Comparison of ENCODE assay signal across 25 cellular contexts in the genomic region with DNA sequence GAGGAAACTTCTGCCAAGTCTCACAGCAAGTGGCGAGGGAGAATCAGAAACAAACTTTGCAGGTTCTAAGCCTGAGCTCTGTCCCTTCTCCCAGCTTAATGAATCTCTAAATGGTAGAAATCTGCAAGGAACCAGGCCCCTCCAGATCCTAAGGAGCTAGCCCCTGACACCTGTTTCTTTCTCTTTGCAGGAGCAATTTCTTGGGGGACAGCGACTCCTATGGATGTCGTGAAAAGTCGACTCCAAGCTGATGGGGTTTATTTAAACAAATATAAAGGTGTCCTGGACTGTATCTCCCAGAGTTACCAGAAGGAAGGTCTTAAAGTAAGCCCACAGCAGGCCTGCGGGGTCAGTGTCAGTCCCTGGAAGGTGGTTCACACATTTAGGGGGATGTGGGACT. TPM values are rescaled to one million over a fixed set of nuclear protein-coding genes. Genes with fewer than 3 reads are reported as not detected.
"Had no signal": no experiment of that assay in that cellular context is flagged by ENCODE, and none has a peak within 500 bp of the region (broad histone marks: within the 10 kb centered on the region; RNA-seq: fewer than 3 reads in every experiment).

No MANE protein-coding gene starts in this region.

- H3K27me3 ChIP-seq: ovary, stomach, transverse colon had no signal

- H3K36me3 ChIP-seq: heart left ventricle, ovary, stomach, thoracic aorta, transverse colon had no signal

- H3K4me1 ChIP-seq: stomach had no signal

- H3K9me3 ChIP-seq: heart left ventricle, mucosa of descending colon, ovary, stomach, thoracic aorta, transverse colon had no signal

- H3K4me3 Mint-ChIP-seq: naive thymus-derived CD8-positive, alpha-beta T cell had no signal

- H3K4me3 ChIP-seq: heart left ventricle, mucosa of descending colon, ovary, stomach, thoracic aorta, transverse colon had no signal

- H3K9me3 Mint-ChIP-seq: naive thymus-derived CD8-positive, alpha-beta T cell had no signal

- ATAC-seq: esophagus mucosa; heart left ventricle; left lobe of liver; mucosa of descending colon; naive thymus-derived CD8-positive, alpha-beta T cell; right cardiac atrium had no signal

- H3K36me3 Mint-ChIP-seq: naive thymus-derived CD8-positive, alpha-beta T cell had no signal

- H3K27ac ChIP-seq: heart left ventricle, ovary, stomach, thoracic aorta, transverse colon had no signal

- H3K27ac Mint-ChIP-seq: naive thymus-derived CD8-positive, alpha-beta T cell had no signal

- DNase-seq: cortex of kidney; effector memory CD4-positive, alpha-beta T cell; heart left ventricle; hippocampal formation; mammary epithelial cell; mucosa of descending colon; naive thymus-derived CD8-positive, alpha-beta T cell; ovary; right cardiac atrium; small intestine; stimulated activated CD4-positive, alpha-beta T cell treated with anti-CD3 and anti-CD28 coated beads, Interleukin-12 subunit alpha, Interleukin-12 subunit beta, amount 100 ng/mL, for 4 hours; stimulated activated naive CD4-positive, alpha-beta T cell; stomach; substantia nigra; transverse colon had no signal

RNA-seq across cellular contexts. Expression of gene IL9, which starts 21.8 kb away (rescaled TPM):
- total RNA-seq: esophagus mucosa; fibroblast of lung; frontal cortex; glomerular endothelial cell; heart left ventricle; left lobe of liver; lower leg skin; mammary epithelial cell; mucosa of descending colon; naive thymus-derived CD8-positive, alpha-beta T cell; ovary; progenitor cell of endocrine pancreas; right cardiac atrium; stomach; thoracic aorta; transverse colon; ureter had no signal
- polyA plus RNA-seq: fibroblast of lung; heart left ventricle; mammary epithelial cell; naive thymus-derived CD8-positive, alpha-beta T cell; neural cell; ovary; right cardiac atrium; small intestine; stomach had no signal

RNA-seq across cellular contexts. Expression of gene SLC25A48, which starts 39.4 kb away (rescaled TPM):
- total RNA-seq: fibroblast of lung; glomerular endothelial cell; naive thymus-derived CD8-positive, alpha-beta T cell; right cardiac atrium; ureter had no signal
- polyA plus RNA-seq: fibroblast of lung; naive thymus-derived CD8-positive, alpha-beta T cell; ovary had no signal
